In the genomic region with DNA sequence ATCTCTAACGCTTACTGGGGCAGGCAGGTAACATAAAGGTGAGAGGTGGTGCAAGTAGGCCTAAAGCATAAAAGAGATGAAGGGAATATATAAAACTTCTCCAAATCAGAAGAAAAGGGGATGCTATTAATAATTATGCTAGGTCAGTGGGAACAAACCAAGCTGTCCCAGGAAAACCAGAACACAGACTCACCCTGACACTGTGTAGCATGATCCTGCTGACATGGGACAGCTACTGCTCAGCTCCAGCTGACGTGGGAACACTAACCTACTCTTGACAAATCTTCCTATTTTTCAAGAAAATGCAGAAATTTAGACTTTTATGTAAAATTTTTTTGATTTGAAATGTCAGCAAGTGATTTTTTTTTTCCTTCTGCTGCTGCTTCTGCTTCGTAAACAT, we compare ENCODE assay signal across 9 cellular contexts.
"Had no signal": no experiment of that assay in that cellular context is flagged by ENCODE, and none has a peak within 500 bp of the region (broad histone marks: within the 10 kb centered on the region; RNA-seq: fewer than 3 reads in every experiment).

No MANE protein-coding gene starts in this region.

- H3K4me3 Mint-ChIP-seq: GM23338, H9, HFFc6 had no signal

- H3K4me1 ChIP-seq: HAP-1 had no signal

- DNase-seq: GM23248, GOT3, H7, H9, HCEC 1CT, HFFc6 had no signal

- H3K9me3 Mint-ChIP-seq: H9 had no signal

- ATAC-seq: GM23338, HCT116 had no signal

- H3K27ac ChIP-seq: GM23248 had no signal

- H3K27ac Mint-ChIP-seq: GM23338, H9, HFFc6 had no signal

- H3K9me3 ChIP-seq: HAP-1 had no signal

- H3K36me3 ChIP-seq: HAP-1 had no signal

- H3K4me3 ChIP-seq: GM23248, GM23338, HAP-1 had no signal
